Comparison of ENCODE assay signal across 8 cellular contexts in genomic region chr9:68779558-68780376, GRCh38.
DNase-seq lines count a peak whose midpoint lies in the region; ATAC-seq and TF ChIP-seq lines count a peak whose summit lies in the region.

No MANE protein-coding gene starts in this region.

- ATAC-seq in GM18870 (IDR thresholded peaks at IDR 0.05; ENCODE audit: unreplicated experiment) (peak; percentile 55), HG03108 (IDR thresholded peaks at IDR 0.05; ENCODE audit: unreplicated experiment) (peak; percentile 73)

- peaks cover 37 to 59% (median 53%) of the 10 kb centered on the region in 6 donors for H3K4me1 ChIP-seq in spleen

- H3K4me3 ChIP-seq in WERI-Rb-1 (ENCODE audit: low read depth, low read length) (peak overlapping the region; percentile 93), cardiac fibroblast (replicated peaks in 1 of 2; ENCODE audit: low read depth in 2 of 2, low read length in 2 of 2) (peak overlapping the region; percentile 79), spleen (peak overlapping the region; percentile 61 to 82 (median 74))

- H3K36me3 ChIP-seq in WERI-Rb-1 (no peaks in the 10 kb centered on the region; the same call in 1 of the 2 replicates), spleen (no peaks in the 10 kb centered on the region)

- H3K9me3 ChIP-seq in WERI-Rb-1 (ENCODE audit: severe bottlenecking), result no peaks in the 10 kb centered on the region
- H3K9me3 ChIP-seq in spleen, result no peaks in the 10 kb centered on the region

- TF ChIP-seq CTCF in WERI-Rb-1 (IDR thresholded peaks at IDR 0.05; ENCODE audit: low read depth, low read length) (peak; percentile 48), cardiac fibroblast (IDR thresholded peaks at IDR 0.05; ENCODE audit: low read depth, low read length) (peak; percentile 2), spleen (IDR thresholded peaks at IDR 0.05 in 8 of 11, conservative IDR thresholded peaks at IDR 0.05 in 3 of 11) (peak in 7 of 11 experiments; percentile 9 to 56 (median 41))

- H3K27me3 ChIP-seq in WERI-Rb-1 (ENCODE audit: insufficient read depth, low read depth, severe bottlenecking) (no peaks in the 10 kb centered on the region), spleen (replicated peaks in 1 of 7) (no peaks in the 10 kb centered on the region)

- 0 to 1% (median 1%) methylated on average over 43 to 65 of the region's 65 CpGs for WGBS in spleen, 5 donors

- intact Hi-C loops in spleen (cut with DNase I; ENCODE audit: low total_unique reads), result no loop called here

- peak in 2 of 3 donors; percentile 59 to 80 for TF ChIP-seq POLR2A in spleen (IDR thresholded peaks at IDR 0.05)

- DNase-seq in AG08395 (ENCODE audit: low spot score), result peak; percentile 97
- DNase-seq in NCI-H2171 treated with DMSO at 0.1 percent for 48 hours (lab: John Stamatoyannopoulos, UW), result peak; percentile 91
- DNase-seq in WERI-Rb-1, result peak; percentile 94
- DNase-seq in cardiac fibroblast (ENCODE audit: low read depth in 2 of 2), result peak; percentile 95 to 97
- peak; percentile 95 for DNase-seq in inferior parietal cortex (ENCODE audit: extremely low spot score)
- DNase-seq in spleen, result peak; percentile 98

- H3K27ac ChIP-seq in WERI-Rb-1 (peak overlapping the region; percentile 76), spleen (peak overlapping the region; percentile 94 to 97 (median 96))

Comparison
In these comparisons a context has a peak if more than half of its experiments do, and no peak if none do; other contexts are left out.
1. Peak in every context shown above with its lines: DNase-seq, ATAC-seq, H3K4me3 ChIP-seq and H3K27ac ChIP-seq.